ENCODE assay signal across 8 cellular contexts in genomic region chr6:26020983-26021349, GRCh38. TPM values are rescaled to one million over a fixed set of nuclear protein-coding genes. Genes with fewer than 3 reads are reported as not detected.
DNase-seq lines count a peak whose midpoint lies in the region; ATAC-seq and TF ChIP-seq lines count a peak whose summit lies in the region.

No MANE protein-coding gene starts in this region.

- H3K27ac Mint-ChIP-seq in CD8-positive, alpha-beta T cell, result peak overlapping the region; percentile 99
- H3K27ac Mint-ChIP-seq in activated CD8-positive, alpha-beta T cell treated with anti-CD3 and anti-CD28 coated beads for 36 hours, result peak overlapping the region; percentile 100

- no peak for ATAC-seq in CD8-positive, alpha-beta T cell
- peak; percentile 10 for ATAC-seq in GM21390 (IDR thresholded peaks at IDR 0.05; ENCODE audit: unreplicated experiment)
- no peak for ATAC-seq in activated CD8-positive, alpha-beta T cell treated with anti-CD3 and anti-CD28 coated beads for 36 hours
- no peak for ATAC-seq in HG03521 (IDR thresholded peaks at IDR 0.05; ENCODE audit: unreplicated experiment)

- no peak for TF ChIP-seq RAD21 in Ishikawa (IDR thresholded peaks at IDR 0.05; ENCODE audit: low read depth)

- 0 to 3% methylated on average over 23 of the region's 23 CpGs for WGBS in thyroid gland, 2 donors

- no peak for TF ChIP-seq EP300 in Ishikawa (IDR thresholded peaks at IDR 0.05; ENCODE audit: borderline replicate concordance)

- H3K4me1 Mint-ChIP-seq in CD8-positive, alpha-beta T cell (ENCODE audit: low read depth), result peaks cover 46% of the 10 kb centered on the region
- H3K4me1 Mint-ChIP-seq in activated CD8-positive, alpha-beta T cell treated with anti-CD3 and anti-CD28 coated beads for 36 hours (ENCODE audit: low read depth), result peaks cover 52% of the 10 kb centered on the region

- no peaks in the 10 kb centered on the region for H3K9me3 ChIP-seq in CD8-positive, alpha-beta T cell (ENCODE audit: low read length)
- H3K9me3 ChIP-seq in muscle layer of duodenum (ENCODE audit: control insufficient read depth in 1 of 2, low read length in 2 of 2) (no peaks in the 10 kb centered on the region), thyroid gland (no peaks in the 10 kb centered on the region)

- H3K4me3 ChIP-seq in CD8-positive, alpha-beta T cell (ENCODE audit: low read depth, low read length), result peak overlapping the region; percentile 85
- peak overlapping the region; percentile 71 to 82 for H3K4me3 ChIP-seq in muscle layer of duodenum (ENCODE audit: low read depth in 1 of 2, low read length in 2 of 2)
- H3K4me3 ChIP-seq in thyroid gland (replicated peaks in 1 of 3), result peak overlapping the region; percentile 43 to 73 (median 52)

- H3K4me3 Mint-ChIP-seq in CD8-positive, alpha-beta T cell, result peak overlapping the region; percentile 88
- peak overlapping the region; percentile 99 for H3K4me3 Mint-ChIP-seq in activated CD8-positive, alpha-beta T cell treated with anti-CD3 and anti-CD28 coated beads for 36 hours

- H3K4me1 ChIP-seq in CD8-positive, alpha-beta T cell (ENCODE audit: insufficient read depth, low read length), result peaks cover 15% of the 10 kb centered on the region
- H3K4me1 ChIP-seq in muscle layer of duodenum (ENCODE audit: control insufficient read depth in 1 of 2, insufficient read depth in 2 of 2, low read length in 2 of 2) (peaks cover 0 to 9% of the 10 kb centered on the region in 2 donors), thyroid gland (peaks cover 11 to 19% of the 10 kb centered on the region in 2 donors)

- peak in 4 of 7 experiments; percentile 52 to 71 (median 54) for DNase-seq in CD8-positive, alpha-beta T cell
- DNase-seq in activated CD8-positive, alpha-beta T cell treated with anti-CD3 and anti-CD28 coated beads for 36 hours, result peak; percentile 79
- DNase-seq in epithelial cell of prostate (ENCODE audit: low read depth, low spot score) (no peak), thyroid gland (peak; percentile 61 to 66)

- intact Hi-C loops in CD8-positive, alpha-beta T cell (cut with DNase I, micrococcal nuclease), result loop anchor here (1.0 to 10.0 kb wide), 10 partner anchors 22 to 1871 kb away; partner anchors contain the start of genes ABT1 (in 1 of the 2), TRIM38 (in 1 of the 2) and ZNF184 (in 1 of the 2)
- intact Hi-C loops in activated CD8-positive, alpha-beta T cell treated with anti-CD3 and anti-CD28 coated beads for 36 hours (cut with micrococcal nuclease), result no loop called here
- intact Hi-C loops in thyroid gland (cut with DNase I), result no loop called here

- TF ChIP-seq CTCF in CD8-positive, alpha-beta T cell (IDR thresholded peaks at IDR 0.05), result no peak
- no peak for TF ChIP-seq CTCF in activated CD8-positive, alpha-beta T cell treated with anti-CD3 and anti-CD28 coated beads for 36 hours (IDR thresholded peaks at IDR 0.05)
- TF ChIP-seq CTCF in thyroid gland (IDR thresholded peaks at IDR 0.05), result no peak

- POLR2A ChIA-PET in CD8-positive, alpha-beta T cell (lab: Charles Lee), result interaction anchor here (0.7 to 15.9 kb wide), 47 partner anchors 9 to 1872 kb away, joined by 3 to 340 read pairs (median 9); partner anchors contain the start of genes HFE and TRIM38
- POLR2A ChIA-PET in activated CD8-positive, alpha-beta T cell treated with anti-CD3 and anti-CD28 coated beads for 36 hours (lab: Charles Lee), result interaction anchor here (0.8 to 23.0 kb wide), 29 partner anchors 10 to 1844 kb away, joined by 3 to 1376 read pairs (median 4); partner anchors contain the start of gene TRIM38

- H3K27me3 ChIP-seq in CD8-positive, alpha-beta T cell (ENCODE audit: insufficient read depth, low read length), result no peaks in the 10 kb centered on the region
- no peaks in the 10 kb centered on the region for H3K27me3 ChIP-seq in muscle layer of duodenum (ENCODE audit: low read depth, low read length)
- no peaks in the 10 kb centered on the region for H3K27me3 ChIP-seq in thyroid gland

- peaks cover 2% of the 10 kb centered on the region for H3K36me3 Mint-ChIP-seq in CD8-positive, alpha-beta T cell
- H3K36me3 Mint-ChIP-seq in activated CD8-positive, alpha-beta T cell treated with anti-CD3 and anti-CD28 coated beads for 36 hours (ENCODE audit: low read depth), result peaks cover 2% of the 10 kb centered on the region

- peak overlapping the region; percentile 98 for H3K27ac ChIP-seq in CD8-positive, alpha-beta T cell (ENCODE audit: low read depth, low read length)
- peak overlapping the region; percentile 91 for H3K27ac ChIP-seq in epithelial cell of prostate
- H3K27ac ChIP-seq in muscle layer of duodenum (ENCODE audit: low read length), result peak overlapping the region; percentile 98
- peak overlapping the region; percentile 96 to 98 (median 97) for H3K27ac ChIP-seq in thyroid gland

- no peaks in the 10 kb centered on the region for H3K36me3 ChIP-seq in CD8-positive, alpha-beta T cell (ENCODE audit: insufficient read depth, low read length)
- H3K36me3 ChIP-seq in muscle layer of duodenum (ENCODE audit: control insufficient read depth in 1 of 2, insufficient read depth in 2 of 2, low read length in 2 of 2) (no peaks in the 10 kb centered on the region), thyroid gland (no peaks in the 10 kb centered on the region)

- no peaks in the 10 kb centered on the region for H3K27me3 Mint-ChIP-seq in CD8-positive, alpha-beta T cell (ENCODE audit: low read depth)
- no peaks in the 10 kb centered on the region for H3K27me3 Mint-ChIP-seq in activated CD8-positive, alpha-beta T cell treated with anti-CD3 and anti-CD28 coated beads for 36 hours

- peaks cover 3% of the 10 kb centered on the region for H3K9me3 Mint-ChIP-seq in CD8-positive, alpha-beta T cell
- H3K9me3 Mint-ChIP-seq in activated CD8-positive, alpha-beta T cell treated with anti-CD3 and anti-CD28 coated beads for 36 hours, result peaks cover 8% of the 10 kb centered on the region

- TF ChIP-seq POLR2A in thyroid gland (IDR thresholded peaks at IDR 0.05), result no peak

- CTCF ChIA-PET in CD8-positive, alpha-beta T cell (lab: Charles Lee), result interaction anchor here (1.1 to 7.4 kb wide), 5 partner anchors 11 to 51 kb away, joined by 3 to 43 read pairs (median 9); a partner anchor contains a TSS
- CTCF ChIA-PET in activated CD8-positive, alpha-beta T cell treated with anti-CD3 and anti-CD28 coated beads for 36 hours (lab: Charles Lee), result interaction anchor here (1.3 to 4.8 kb wide), 5 partner anchors 11 to 59 kb away, joined by 3 to 25 read pairs (median 9); a partner anchor contains a TSS

TF ChIP-seq in Ishikawa, 13 proteins besides CTCF, POLR2A, EP300 and RAD21:
- peak; percentile 73 for TF ChIP-seq YY1 (IDR thresholded peaks at IDR 0.05; ENCODE audit: low read depth)
- no peak for TF ChIP-seq TAF1 (IDR thresholded peaks at IDR 0.05; ENCODE audit: low read depth)

RNA-seq across cellular contexts. Expression of gene TRIM38, which starts 58.4 kb away (rescaled TPM):
- 10 to 100 TPM; 13.2 to 13.6 TPM for total RNA-seq in CD8-positive, alpha-beta T cell
- total RNA-seq in activated CD8-positive, alpha-beta T cell treated with anti-CD3 and anti-CD28 coated beads for 36 hours, result 1 to 10 TPM; 8.0 to 8.3 TPM
- total RNA-seq in thyroid gland, result 10 to 100 TPM; 11.5 to 14.0 (median 12.4) TPM

Comparison
In these comparisons a context has a peak if more than half of its experiments do, and no peak if none do; other contexts are left out.
1. intact Hi-C loops: an anchor here in CD8-positive, alpha-beta T cell (1.0 to 10.0 kb wide); none called in activated CD8-positive, alpha-beta T cell treated with anti-CD3 and anti-CD28 coated beads for 36 hours and thyroid gland.